In genomic region chr9:95024097-95024671, GRCh38 we compare ENCODE assay signal across 7 cellular contexts.
DNase-seq lines count a peak whose midpoint lies in the region; ATAC-seq and TF ChIP-seq lines count a peak whose summit lies in the region.

No MANE protein-coding gene starts in this region.

- WGBS in esophagus, 2 donors = 23 to 37% methylated on average over 12 of the region's 12 CpGs
- 61 to 62% methylated on average over 4 to 12 of the region's 12 CpGs for WGBS in transverse colon (ENCODE audit: low coverage in 1 of 2), 2 donors

- TF ChIP-seq CTCF in Panc1 (IDR thresholded peaks at IDR 0.05) (peak; percentile 18), transverse colon (IDR thresholded peaks at IDR 0.05) (no peak)

- TSS peak; percentile 5 for BruUV-seq in Panc1 (replicated peaks; lab: Mats Ljungman, UMichigan)

- intact Hi-C loops in Panc1 (cut with micrococcal nuclease; ENCODE audit: unreplicated experiment) (no loop called here), transverse colon (cut with DNase I; ENCODE audit: low total_unique reads) (loop anchor here (10.0 kb wide), 1 partner anchor 51 kb away; no protein-coding TSS in a partner anchor)

- DNase-seq in Panc1 (ENCODE audit: low read depth, low spot score) (no peak), midbrain (lab: John Stamatoyannopoulos, UW) (peak; percentile 60), transverse colon (no peak), NCI-H1930 (lab: John Stamatoyannopoulos, UW) (no peak), NCI-H748 (lab: John Stamatoyannopoulos, UW; ENCODE audit: unreplicated experiment) (no peak)
- DNase-seq in stimulated activated CD4-positive, alpha-beta T cell treated with anti-CD3 and anti-CD28 coated beads, Interleukin-2, amount 100 ng/mL, for 24 hours = no peak

- no peaks in the 10 kb centered on the region for H3K9me3 ChIP-seq in Panc1 (ENCODE audit: control insufficient read depth, insufficient read depth, low read depth, low read length)
- no peaks in the 10 kb centered on the region for H3K9me3 ChIP-seq in esophagus (ENCODE audit: control insufficient read depth in 2 of 2, insufficient read depth in 1 of 2, low read depth in 1 of 2, low read length in 1 of 2)
- H3K9me3 ChIP-seq in transverse colon = no peaks in the 10 kb centered on the region

- POLR2A ChIA-PET in Panc1 (lab: Charles Lee) = interaction anchor here (0.6 kb wide), 1 partner anchor 143 kb away, joined by 4 read pairs; no protein-coding TSS in a partner anchor

- in situ Hi-C loops in Panc1 (cut with HindIII; ENCODE audit: low pct_unique_long_range_greater_than_20kb, low sequenced_read_pairs) (no loop called here), transverse colon (cut with MboI; ENCODE audit: low pct_ligation_motif_present in 1 of 4, low pct_unique_long_range_greater_than_20kb in 1 of 4, low sequenced_read_pairs in 3 of 4) (no loop called here)

- TF ChIP-seq EP300 in transverse colon (IDR thresholded peaks at IDR 0.05; ENCODE audit: low read depth) = no peak

- peaks cover 88% of the 10 kb centered on the region for H3K4me1 ChIP-seq in Panc1 (ENCODE audit: control insufficient read depth, insufficient read depth, low read length)
- peaks cover 16 to 26% of the 10 kb centered on the region in 2 donors for H3K4me1 ChIP-seq in esophagus (ENCODE audit: control insufficient read depth in 2 of 2, insufficient read depth in 2 of 2, low read length in 1 of 2)
- peaks cover 35 to 95% (median 52%) of the 10 kb centered on the region in 4 donors for H3K4me1 ChIP-seq in transverse colon

- peak; percentile 35 for ATAC-seq in Panc1

- peaks cover 5% of the 10 kb centered on the region; the same call in 1 of the 2 replicates for H3K36me3 ChIP-seq in Panc1 (ENCODE audit: control insufficient read depth, insufficient read depth, low read length)
- H3K36me3 ChIP-seq in esophagus (ENCODE audit: control insufficient read depth in 2 of 2, insufficient read depth in 2 of 2, low read length in 1 of 2) = peaks cover 3 to 11% of the 10 kb centered on the region in 2 donors
- peaks cover 0 to 10% (median 5%) of the 10 kb centered on the region in 4 donors for H3K36me3 ChIP-seq in transverse colon

- peak overlapping the region; percentile 86 for H3K27ac ChIP-seq in Panc1 (ENCODE audit: low read length)
- H3K27ac ChIP-seq in esophagus (ENCODE audit: low read depth in 2 of 2, low read length in 1 of 2) = peak overlapping the region; percentile 88 to 92
- peak overlapping the region; percentile 60 to 78 (median 74) for H3K27ac ChIP-seq in transverse colon

- TF ChIP-seq POLR2A in transverse colon (IDR thresholded peaks at IDR 0.05) = no peak

- CTCF ChIA-PET in Panc1 (lab: Charles Lee) = no interaction called here

- H3K27me3 ChIP-seq in Panc1 (ENCODE audit: control insufficient read depth, insufficient read depth, low read length) (no peaks in the 10 kb centered on the region), esophagus (ENCODE audit: control insufficient read depth in 1 of 2, insufficient read depth in 2 of 2, low read length in 2 of 2) (no peaks in the 10 kb centered on the region), transverse colon (no peaks in the 10 kb centered on the region)

- H3K4me3 ChIP-seq in Panc1 (ENCODE audit: low read depth in 2 of 2, low read length in 2 of 2) (peak overlapping the region in 1 of 2 experiments; percentile 30; a peak in 2 of 4 replicates), esophagus (ENCODE audit: low read depth in 1 of 2, low read length in 2 of 2) (peak overlapping the region in 1 of 2 donors; percentile 3), transverse colon (no peak overlapping the region)
